8 cellular contexts compared by ENCODE assay signal in the genomic region with DNA sequence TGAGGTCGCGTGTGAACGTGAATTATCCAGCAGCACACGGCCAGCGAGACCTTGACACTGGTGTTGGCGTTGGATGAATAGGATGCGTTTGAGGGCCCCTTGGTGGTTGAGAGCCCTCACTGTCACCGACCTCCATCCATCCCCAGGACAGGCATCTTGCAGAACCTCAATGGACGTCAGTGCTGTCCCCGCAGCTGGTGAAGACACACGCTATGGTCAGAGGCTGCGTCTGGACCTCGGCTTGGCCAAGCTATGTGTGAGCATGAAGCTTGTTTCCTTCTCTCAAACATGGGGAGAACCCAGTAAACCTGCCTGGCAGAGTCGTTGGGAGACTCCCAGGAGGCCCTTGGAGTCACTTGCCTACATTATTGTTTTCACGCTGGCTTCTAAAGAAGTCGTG.
"Had no signal": no experiment of that assay in that cellular context is flagged by ENCODE, and none has a peak within 500 bp of the region (broad histone marks: within the 10 kb centered on the region; RNA-seq: fewer than 3 reads in every experiment).

No MANE protein-coding gene starts in this region.

- FAIRE-seq: G401.6, GM12878, GM12891, GM12892, GM18507, GM19239 had no signal

- H3K4me3 ChIP-seq: GM12878 had no signal

- ATAC-seq: GM12878 had no signal

- DNase-seq: GDM1, GF-D8 had no signal
